In genomic region chr11:125945011-125945796, GRCh38 we compare ENCODE assay signal across 23 cellular contexts. TPM values are rescaled to one million over a fixed set of nuclear protein-coding genes. Genes with fewer than 3 reads are reported as not detected.
DNase-seq lines count a peak whose midpoint lies in the region; ATAC-seq, FAIRE-seq and TF ChIP-seq lines count a peak whose summit lies in the region.
"Had no signal": no experiment of that assay in that cellular context is flagged by ENCODE, and none has a peak within 500 bp of the region (broad histone marks: within the 10 kb centered on the region; RNA-seq: fewer than 3 reads in every experiment).

No MANE protein-coding gene starts in this region.

- no peak for ATAC-seq in GM12878
- ATAC-seq: T-cell had no signal

- RAD21 ChIA-PET in GM12878 (lab: Charles Lee; ENCODE audit: unreplicated experiment): interaction anchor here (0.9 to 1.2 kb wide), 2 partner anchors 113 to 249 kb away, joined by 4 to 5 read pairs; no protein-coding TSS in a partner anchor

- H3K4me3 ChIP-seq in BLaER1: no peak overlapping the region
- no peak overlapping the region for H3K4me3 ChIP-seq in GM12878
- no peak overlapping the region for H3K4me3 ChIP-seq in osteoblast (ENCODE audit: insufficient read depth, low read length)

- no peak for TF ChIP-seq EP300 in GM12878 (IDR thresholded peaks at IDR 0.05; ENCODE audit: borderline replicate concordance in 1 of 2, control insufficient read depth in 1 of 2, low read depth in 2 of 2, low read length in 2 of 2)

- CTCF ChIA-PET in GM12878 (lab: Yijun Ruan, JAX): interaction anchor here (0.5 to 12.1 kb wide), 5 partner anchors 10 to 246 kb away, joined by 3 to 220 read pairs (median 4); no protein-coding TSS in a partner anchor

- no peaks in the 10 kb centered on the region for H3K27me3 Mint-ChIP-seq in activated CD4-positive, alpha-beta T cell treated with anti-CD3 and anti-CD28 coated beads, Interleukin-2, amount 10 ng/mL, durations not matched to agents 24 days and 14 days
- H3K27me3 Mint-ChIP-seq: CD4-positive, CD25-positive, alpha-beta regulatory T cell had no signal

- H3K27ac ChIP-seq in BLaER1 (no peak overlapping the region), GM12878 (ENCODE audit: control insufficient read depth, insufficient read depth) (no peak overlapping the region), osteoblast (ENCODE audit: low read depth, low read length) (no peak overlapping the region)
- H3K27ac ChIP-seq: KMS-11 had no signal

- TF ChIP-seq RAD21 in GM12878 (IDR thresholded peaks at IDR 0.05; ENCODE audit: insufficient read depth, low read depth, low read length): no peak

- H3K79me2 ChIP-seq in GM12878 (ENCODE audit: control insufficient read depth, insufficient read depth, low read length) (no peaks in the 10 kb centered on the region), osteoblast (ENCODE audit: insufficient read depth, low read length) (no peaks in the 10 kb centered on the region)

- TF ChIP-seq CTCF in GM12878 (IDR thresholded peaks at IDR 0.05 in 2 of 3, conservative IDR thresholded peaks at IDR 0.05 in 1 of 3; ENCODE audit: control insufficient read depth in 2 of 3, extremely low read depth in 1 of 3, insufficient read depth in 1 of 3, low read depth in 3 of 3, low read length in 3 of 3) (no peak), osteoblast (IDR thresholded peaks at IDR 0.05; ENCODE audit: extremely low read depth, low read depth, low read length) (no peak)

- peak; percentile 75 for DNase-seq in DMS53 (lab: John Stamatoyannopoulos, UW)
- DNase-seq in GM12878 (ENCODE audit: low read depth, low spot score): no peak
- DNase-seq in osteoblast (ENCODE audit: insufficient read length, low spot score, missing footprints): peak; percentile 59
- no peak for DNase-seq in MV-4-11 (lab: John Stamatoyannopoulos, UW)
- no peak for DNase-seq in DMS79 treated with DMSO at 0.1 percent for 48 hours (lab: John Stamatoyannopoulos, UW)
- no peak for DNase-seq in hypothalamus (lab: John Stamatoyannopoulos, UW)
- DNase-seq in activated CD4-positive, alpha-beta T cell treated with anti-CD3 and anti-CD28 coated beads, Interleukin-2, amount 10 ng/mL, durations not matched to agents 24 days and 14 days: no peak
- DNase-seq: AML-193; Caco-2; CD4-positive, CD25-positive, alpha-beta regulatory T cell; DMS153; GOT3; NCI-H2029; NCI-H510A; NCI-H774; SHP77; SK-N-SH had no signal

- SMC1A ChIA-PET in GM12878 (lab: Charles Lee; ENCODE audit: uncharacterized antibody, unreplicated experiment): interaction anchor here (1.3 to 6.2 kb wide), 3 partner anchors 94 to 249 kb away, joined by 4 to 45 read pairs (median 5); no protein-coding TSS in a partner anchor

- H2AFZ ChIP-seq in GM12878 (ENCODE audit: control insufficient read depth, low read depth, low read length) (no peak overlapping the region), osteoblast (ENCODE audit: low read length) (no peak overlapping the region)

- no TSS peak for BruUV-seq in GM12878 (replicated peaks; lab: Mats Ljungman, UMichigan)

- no peak overlapping the region for H3K4me3 Mint-ChIP-seq in activated CD4-positive, alpha-beta T cell treated with anti-CD3 and anti-CD28 coated beads, Interleukin-2, amount 10 ng/mL, durations not matched to agents 24 days and 14 days
- H3K4me3 Mint-ChIP-seq: CD4-positive, CD25-positive, alpha-beta regulatory T cell; T-cell had no signal

- peaks cover 58% of the 10 kb centered on the region for H3K4me1 ChIP-seq in BLaER1
- H3K4me1 ChIP-seq in GM12878 (ENCODE audit: control insufficient read depth, insufficient read depth, low read length): no peaks in the 10 kb centered on the region
- peaks cover 8% of the 10 kb centered on the region for H3K4me1 ChIP-seq in osteoblast (ENCODE audit: insufficient read depth, low read length)
- H3K4me1 ChIP-seq: Caco-2 had no signal

- no peaks in the 10 kb centered on the region for H3K9me3 Mint-ChIP-seq in activated CD4-positive, alpha-beta T cell treated with anti-CD3 and anti-CD28 coated beads, Interleukin-2, amount 10 ng/mL, durations not matched to agents 24 days and 14 days
- H3K9me3 Mint-ChIP-seq: CD4-positive, CD25-positive, alpha-beta regulatory T cell; T-cell had no signal

- H3K27me3 ChIP-seq in BLaER1 (no peaks in the 10 kb centered on the region), GM12878 (replicated peaks in 1 of 2; ENCODE audit: control insufficient read depth in 2 of 2, insufficient read depth in 2 of 2, low read length in 1 of 2) (no peaks in the 10 kb centered on the region; a peak in 1 of 4 replicates), osteoblast (ENCODE audit: insufficient read depth, low read length) (peaks cover 3% of the 10 kb centered on the region)

- H3K9ac ChIP-seq in BLaER1: no peak overlapping the region
- H3K9ac ChIP-seq in GM12878 (ENCODE audit: control insufficient read depth, insufficient read depth, low read length): no peak overlapping the region
- H3K9ac ChIP-seq: KMS-11, SK-N-SH had no signal

- H4K20me1 ChIP-seq in BLaER1 (no peaks in the 10 kb centered on the region), GM12878 (ENCODE audit: control insufficient read depth, insufficient read depth) (no peaks in the 10 kb centered on the region), osteoblast (ENCODE audit: insufficient read depth, low read length) (no peaks in the 10 kb centered on the region)

- POLR2A ChIA-PET in GM12878 (lab: Charles Lee): interaction anchor here (1.0 kb wide), 1 partner anchor 55 kb away, joined by 3 read pairs; no protein-coding TSS in a partner anchor

- peaks cover 1% of the 10 kb centered on the region for H3K4me1 Mint-ChIP-seq in activated CD4-positive, alpha-beta T cell treated with anti-CD3 and anti-CD28 coated beads, Interleukin-2, amount 10 ng/mL, durations not matched to agents 24 days and 14 days

- H3K36me3 ChIP-seq in BLaER1 (no peaks in the 10 kb centered on the region), GM12878 (ENCODE audit: control insufficient read depth in 2 of 2, insufficient read depth in 2 of 2, low read length in 1 of 2) (no peaks in the 10 kb centered on the region), osteoblast (ENCODE audit: insufficient read depth, low read length) (no peaks in the 10 kb centered on the region)

- 0 out of 2 replicates have a peak overlapping the region, but pooled peaks have one; percentile 9 for H3K4me2 ChIP-seq in BLaER1
- H3K4me2 ChIP-seq in GM12878 (ENCODE audit: control insufficient read depth, insufficient read depth): no peak overlapping the region
- no peak overlapping the region for H3K4me2 ChIP-seq in osteoblast (ENCODE audit: insufficient read depth, low read length)
- H3K4me2 ChIP-seq: KMS-11, SK-N-SH had no signal

- H3K27ac Mint-ChIP-seq in activated CD4-positive, alpha-beta T cell treated with anti-CD3 and anti-CD28 coated beads, Interleukin-2, amount 10 ng/mL, durations not matched to agents 24 days and 14 days: no peak overlapping the region
- H3K27ac Mint-ChIP-seq: CD4-positive, CD25-positive, alpha-beta regulatory T cell; T-cell had no signal

- intact Hi-C loops in GM12878 (cut with micrococcal nuclease; ENCODE audit: unreplicated experiment): no loop called here
- intact Hi-C loops in activated CD4-positive, alpha-beta T cell treated with anti-CD3 and anti-CD28 coated beads, Interleukin-2, amount 10 ng/mL, durations not matched to agents 24 days and 14 days (cut with micrococcal nuclease): no loop called here

- TF ChIP-seq POLR2A in GM12878 (IDR thresholded peaks at IDR 0.05; ENCODE audit: low read depth, low read length): no peak

- WGBS in GM12878 (ENCODE audit: insufficient coverage, insufficient replicate concordance, low lambda C conversion rate, missing lambda C conversion rate): 27% methylated on average over 15 of the region's 15 CpGs

- H3K9me3 ChIP-seq in BLaER1: no peaks in the 10 kb centered on the region
- no peaks in the 10 kb centered on the region for H3K9me3 ChIP-seq in GM12878 (replicated peaks; ENCODE audit: control insufficient read depth, insufficient read depth, low read length)
- no peaks in the 10 kb centered on the region for H3K9me3 ChIP-seq in osteoblast (ENCODE audit: low read depth, low read length)
- H3K9me3 ChIP-seq: Caco-2, SK-N-SH had no signal

- in situ Hi-C loops in GM12878 (cut with MboI): no loop called here

- FAIRE-seq in GM12878 (lab: Jason Lieb, UNC): no peak
- FAIRE-seq: GM12892, GM18507 had no signal

- H3K36me3 Mint-ChIP-seq in activated CD4-positive, alpha-beta T cell treated with anti-CD3 and anti-CD28 coated beads, Interleukin-2, amount 10 ng/mL, durations not matched to agents 24 days and 14 days (ENCODE audit: low read depth): no peaks in the 10 kb centered on the region
- H3K36me3 Mint-ChIP-seq: CD4-positive, CD25-positive, alpha-beta regulatory T cell; T-cell had no signal

RNA-seq across cellular contexts. Expression of gene VSIG10L2, which starts 0.6 kb away (rescaled TPM):
- total RNA-seq in GM12878 (2013; cell fraction: nucleolus; rRNA removed): not detected in 2 replicates
- not detected in 2 replicates for total RNA-seq in GM12878 (2014; rRNA removed)
- not detected in 2 replicates for total RNA-seq in GM12878 (2014; rRNA removed; fragmentation: Illumina TruSeq; extraction: Trizol)
- total RNA-seq in GM12878 (2021): not detected in 2 replicates
- not detected for polyA plus RNA-seq in GM12878 (2011; ENCODE audit: low read depth)
- not detected in 2 replicates for polyA plus RNA-seq in GM12878 (2011; rRNA removed)
- not detected in 2 replicates for polyA plus RNA-seq in GM12878 (2011; cell fraction: cytosol; rRNA removed)
- polyA plus RNA-seq in GM12878 (2011; cell fraction: nucleus; rRNA removed): not detected in 2 replicates
- polyA plus RNA-seq in GM12878 (2012): not detected in 2 replicates
- polyA plus RNA-seq in GM12878 (2014; fragmentation: Illumina TruSeq; extraction: Trizol): not detected in 2 replicates
- under 1 TPM in 1 of 2 experiments, not detected in 1; 0.02 TPM for polyA plus RNA-seq in GM12878 (2014; fragmentation: Nextera tagmentation; extraction: Ambion mirVana)
- polyA plus RNA-seq in GM12878 (2014; rRNA removed): not detected in 2 replicates
- polyA plus RNA-seq in GM12878 (2016; fragmentation: Nextera tagmentation; extraction: Ambion mirVana): not detected
- polyA minus RNA-seq in GM12878 (2011; rRNA and poly(A)+ RNA removed): not detected in 2 replicates
- polyA minus RNA-seq in GM12878 (2011; cell fraction: cytosol; rRNA and poly(A)+ RNA removed): not detected in 2 replicates
- not detected in 2 replicates for polyA minus RNA-seq in GM12878 (2011; cell fraction: nucleus; rRNA and poly(A)+ RNA removed)
- not detected in 2 replicates for total RNA-seq in osteoblast
- not detected in 2 replicates for total RNA-seq in activated CD4-positive, alpha-beta T cell treated with anti-CD3 and anti-CD28 coated beads, Interleukin-2, amount 10 ng/mL, durations not matched to agents 24 days and 14 days
- total RNA-seq: Caco-2; CD4-positive, CD25-positive, alpha-beta regulatory T cell; RPMI7951; T-cell had no signal
- polyA plus RNA-seq: CD4-positive, CD25-positive, alpha-beta regulatory T cell had no signal

RNA-seq across cellular contexts. Expression of gene DDX25, which starts 40.9 kb away (rescaled TPM):
- not detected in 2 replicates for total RNA-seq in GM12878 (2013; cell fraction: nucleolus; rRNA removed)
- total RNA-seq in GM12878 (2014; rRNA removed) (not detected in 2 replicates), GM12878 (2014; rRNA removed; fragmentation: Illumina TruSeq; extraction: Trizol) (not detected in 2 replicates), GM12878 (2021) (not detected in 2 replicates), osteoblast (under 0.01 TPM in 1 of 2 replicates, not detected in the other)
- polyA plus RNA-seq in GM12878 (2011; ENCODE audit: low read depth): not detected
- polyA plus RNA-seq in GM12878 (2011; rRNA removed) (0.05 TPM in 1 of 2 replicates, not detected in the other), GM12878 (2014; fragmentation: Illumina TruSeq; extraction: Trizol) (0.13 TPM in 1 of 2 replicates, not detected in the other), GM12878 (2014; fragmentation: Nextera tagmentation; extraction: Ambion mirVana) (not detected), GM12878 (2014; rRNA removed) (not detected in 2 replicates), GM12878 (2016; fragmentation: Nextera tagmentation; extraction: Ambion mirVana) (not detected)
- 0.01 TPM in 1 of 2 replicates, not detected in the other for polyA plus RNA-seq in GM12878 (2011; cell fraction: cytosol; rRNA removed)
- 0.03 and 0.04 TPM in 2 replicates for polyA plus RNA-seq in GM12878 (2011; cell fraction: nucleus; rRNA removed)
- not detected in 2 replicates for polyA plus RNA-seq in GM12878 (2012)
- not detected in 2 replicates for polyA minus RNA-seq in GM12878 (2011; rRNA and poly(A)+ RNA removed)
- polyA minus RNA-seq in GM12878 (2011; cell fraction: cytosol; rRNA and poly(A)+ RNA removed): not detected in 2 replicates
- not detected in 2 replicates for polyA minus RNA-seq in GM12878 (2011; cell fraction: nucleus; rRNA and poly(A)+ RNA removed)
- total RNA-seq in activated CD4-positive, alpha-beta T cell treated with anti-CD3 and anti-CD28 coated beads, Interleukin-2, amount 10 ng/mL, durations not matched to agents 24 days and 14 days: 0.19 TPM in 1 of 2 replicates, not detected in the other
- total RNA-seq: Caco-2; CD4-positive, CD25-positive, alpha-beta regulatory T cell had no signal
- polyA plus RNA-seq: CD4-positive, CD25-positive, alpha-beta regulatory T cell had no signal

RNA-seq across cellular contexts. Expression of gene PUS3, which starts 42.2 kb away (rescaled TPM):
- total RNA-seq in GM12878 (2013; cell fraction: nucleolus; rRNA removed): 7.4 and 9.0 TPM in 2 replicates
- total RNA-seq in GM12878 (2014; rRNA removed) (11.2 and 12.3 TPM in 2 replicates), GM12878 (2014; rRNA removed; fragmentation: Illumina TruSeq; extraction: Trizol) (18.5 and 22.4 TPM in 2 replicates), GM12878 (2021) (11.9 and 12.1 TPM in 2 replicates), osteoblast (13.6 and 14.1 TPM in 2 replicates)
- 7.5 TPM for polyA plus RNA-seq in GM12878 (2011; ENCODE audit: low read depth)
- polyA plus RNA-seq in GM12878 (2011; rRNA removed) (10.9 and 15.9 TPM in 2 replicates), GM12878 (2014; fragmentation: Illumina TruSeq; extraction: Trizol) (21.2 and 24.7 TPM in 2 replicates), GM12878 (2014; fragmentation: Nextera tagmentation; extraction: Ambion mirVana) (10 to 100 TPM; 19.2 to 20.3 TPM), GM12878 (2014; rRNA removed) (9.6 and 11.3 TPM in 2 replicates), GM12878 (2016; fragmentation: Nextera tagmentation; extraction: Ambion mirVana) (10 to 100 TPM; 13.3 to 15.2 TPM)
- polyA plus RNA-seq in GM12878 (2011; cell fraction: cytosol; rRNA removed): 6.6 and 9.2 TPM in 2 replicates
- 5.6 and 6.2 TPM in 2 replicates for polyA plus RNA-seq in GM12878 (2011; cell fraction: nucleus; rRNA removed)
- 10.6 and 14.8 TPM in 2 replicates for polyA plus RNA-seq in GM12878 (2012)
- 9.3 and 14.3 TPM in 2 replicates for polyA minus RNA-seq in GM12878 (2011; rRNA and poly(A)+ RNA removed)
- polyA minus RNA-seq in GM12878 (2011; cell fraction: cytosol; rRNA and poly(A)+ RNA removed): 2.7 and 3.5 TPM in 2 replicates
- polyA minus RNA-seq in GM12878 (2011; cell fraction: nucleus; rRNA and poly(A)+ RNA removed): 3.3 and 5.1 TPM in 2 replicates
- total RNA-seq in activated CD4-positive, alpha-beta T cell treated with anti-CD3 and anti-CD28 coated beads, Interleukin-2, amount 10 ng/mL, durations not matched to agents 24 days and 14 days: 18.0 and 19.2 TPM in 2 replicates

RNA-seq across cellular contexts. Expression of gene HYLS1, which starts 57.7 kb away (rescaled TPM):
- 4.6 and 5.7 TPM in 2 replicates for total RNA-seq in GM12878 (2013; cell fraction: nucleolus; rRNA removed)
- total RNA-seq in GM12878 (2014; rRNA removed) (11.9 and 13.5 TPM in 2 replicates), GM12878 (2014; rRNA removed; fragmentation: Illumina TruSeq; extraction: Trizol) (17.6 and 18.6 TPM in 2 replicates), GM12878 (2021) (11.7 and 11.9 TPM in 2 replicates), osteoblast (5.8 and 6.8 TPM in 2 replicates)
- polyA plus RNA-seq in GM12878 (2011; ENCODE audit: low read depth): 6.9 TPM
- polyA plus RNA-seq in GM12878 (2011; rRNA removed) (14.8 and 21.1 TPM in 2 replicates), GM12878 (2014; fragmentation: Illumina TruSeq; extraction: Trizol) (18.8 and 20.4 TPM in 2 replicates), GM12878 (2014; fragmentation: Nextera tagmentation; extraction: Ambion mirVana) (10 to 100 TPM; 16.7 to 35.1 TPM), GM12878 (2014; rRNA removed) (11.2 and 13.3 TPM in 2 replicates), GM12878 (2016; fragmentation: Nextera tagmentation; extraction: Ambion mirVana) (10 to 100 TPM; 18.7 to 21.7 TPM)
- polyA plus RNA-seq in GM12878 (2011; cell fraction: cytosol; rRNA removed): 6.6 and 6.7 TPM in 2 replicates
- 7.2 and 7.8 TPM in 2 replicates for polyA plus RNA-seq in GM12878 (2011; cell fraction: nucleus; rRNA removed)
- polyA plus RNA-seq in GM12878 (2012): 5.9 and 6.6 TPM in 2 replicates
- polyA minus RNA-seq in GM12878 (2011; rRNA and poly(A)+ RNA removed): 6.6 and 8.9 TPM in 2 replicates
- 3.1 and 3.5 TPM in 2 replicates for polyA minus RNA-seq in GM12878 (2011; cell fraction: cytosol; rRNA and poly(A)+ RNA removed)
- polyA minus RNA-seq in GM12878 (2011; cell fraction: nucleus; rRNA and poly(A)+ RNA removed): 3.9 and 6.9 TPM in 2 replicates
- total RNA-seq in activated CD4-positive, alpha-beta T cell treated with anti-CD3 and anti-CD28 coated beads, Interleukin-2, amount 10 ng/mL, durations not matched to agents 24 days and 14 days: 6.7 and 7.6 TPM in 2 replicates

Comparison
In these comparisons a context has a peak if more than half of its experiments do, and no peak if none do; other contexts are left out.
1. DNase-seq: peak in DMS53 (single experiment) and osteoblast (single experiment); none in GM12878 (single experiment), MV-4-11 (single experiment), DMS79 treated with DMSO at 0.1 percent for 48 hours (single experiment), hypothalamus (0 of 51) and activated CD4-positive, alpha-beta T cell treated with anti-CD3 and anti-CD28 coated beads, Interleukin-2, amount 10 ng/mL, durations not matched to agents 24 days and 14 days (single experiment).